ENCODE assay signal across 8 cellular contexts in genomic region chr17:79838541-79839274, GRCh38. TPM values are rescaled to one million over a fixed set of nuclear protein-coding genes. Genes with fewer than 3 reads are reported as not detected.
DNase-seq lines count a peak whose midpoint lies in the region; ATAC-seq and TF ChIP-seq lines count a peak whose summit lies in the region.

No MANE protein-coding gene starts in this region.

- H3K36me3 ChIP-seq in mucosa of descending colon (ENCODE audit: low read depth) (no peaks in the 10 kb centered on the region), testis (ENCODE audit: low read depth, missing control alignments) (no peaks in the 10 kb centered on the region)

- H3K9me3 ChIP-seq in mucosa of descending colon (no peaks in the 10 kb centered on the region), testis (no peaks in the 10 kb centered on the region)

- H3K4me3 ChIP-seq in mucosa of descending colon (peak overlapping the region; percentile 51), testis (peak overlapping the region; percentile 57 to 75)

- H3K4me1 ChIP-seq in mucosa of descending colon (ENCODE audit: low read depth) (peaks cover 70% of the 10 kb centered on the region), testis (peaks cover 30% of the 10 kb centered on the region)

- H3K27ac ChIP-seq in testis, result peak overlapping the region; percentile 80 to 93

- DNase-seq in NCI-H2196 (lab: John Stamatoyannopoulos, UW; ENCODE audit: unreplicated experiment), result peak; percentile 38
- no peak for DNase-seq in NCI-H2196 treated with DMSO at 0.1 percent for 48 hours (lab: John Stamatoyannopoulos, UW; ENCODE audit: unreplicated experiment)
- DNase-seq in NCI-H526 treated with DMSO at 0.1 percent for 48 hours (lab: John Stamatoyannopoulos, UW), result peak; percentile 67
- peak; percentile 46 for DNase-seq in activated CD8-positive, alpha-beta memory T cell treated with anti-CD3 and anti-CD28 coated beads, Interleukin-2, amount 50 U/mL, for 4 hours
- peak; percentile 64 for DNase-seq in epidermal melanocyte (ENCODE audit: insufficient read length, low spot score)
- DNase-seq in mucosa of descending colon, result peak; percentile 58 to 80 (median 74)
- no peak for DNase-seq in testis

- peaks cover 4% of the 10 kb centered on the region for H3K27me3 ChIP-seq in testis

- ATAC-seq in HG02870 (IDR thresholded peaks at IDR 0.05; ENCODE audit: unreplicated experiment) (peak; percentile 17), mucosa of descending colon (peak; percentile 3)

- TF ChIP-seq CTCF in mucosa of descending colon (IDR thresholded peaks at IDR 0.05), result no peak
- TF ChIP-seq CTCF in testis (IDR thresholded peaks at IDR 0.05), result no peak

- no peak for TF ChIP-seq POLR2A in testis (IDR thresholded peaks at IDR 0.05)

- intact Hi-C loops in mucosa of descending colon (cut with DNase I, micrococcal nuclease) (no loop called here), testis (cut with DNase I; ENCODE audit: low total_unique reads) (no loop called here)

- 0 to 1% methylated on average over 16 to 23 of the region's 67 CpGs for WGBS in testis, 2 donors

RNA-seq across cellular contexts. Expression of gene CBX4, which starts 0.5 kb away (rescaled TPM):
- 10 to 100 TPM; 10.2 to 14.2 (median 13.2) TPM for total RNA-seq in mucosa of descending colon
- total RNA-seq in testis, result 10 to 100 TPM; 23.5 to 35.9 TPM
- 11.5 TPM for polyA plus RNA-seq in testis (ENCODE audit: insufficient read depth, low read depth, low replicate concordance)

RNA-seq across cellular contexts. Expression of gene CBX8, which starts 41.8 kb away (rescaled TPM):
- total RNA-seq in mucosa of descending colon (1 to 10 TPM; 3.4 to 4.7 (median 4.0) TPM), testis (10 to 100 TPM; 13.9 to 22.4 TPM)
- polyA plus RNA-seq in testis (ENCODE audit: insufficient read depth, low read depth, low replicate concordance), result 13.8 TPM

Comparison
In these comparisons a context has a peak if more than half of its experiments do, and no peak if none do; other contexts are left out.
1. DNase-seq: peak in NCI-H2196 (single experiment), NCI-H526 treated with DMSO at 0.1 percent for 48 hours (single experiment), activated CD8-positive, alpha-beta memory T cell treated with anti-CD3 and anti-CD28 coated beads, Interleukin-2, amount 50 U/mL, for 4 hours (single experiment), epidermal melanocyte (single experiment) and mucosa of descending colon (3 of 3); none in NCI-H2196 treated with DMSO at 0.1 percent for 48 hours (single experiment) and testis (single experiment).